15 cellular contexts compared by ENCODE assay signal in the genomic region with DNA sequence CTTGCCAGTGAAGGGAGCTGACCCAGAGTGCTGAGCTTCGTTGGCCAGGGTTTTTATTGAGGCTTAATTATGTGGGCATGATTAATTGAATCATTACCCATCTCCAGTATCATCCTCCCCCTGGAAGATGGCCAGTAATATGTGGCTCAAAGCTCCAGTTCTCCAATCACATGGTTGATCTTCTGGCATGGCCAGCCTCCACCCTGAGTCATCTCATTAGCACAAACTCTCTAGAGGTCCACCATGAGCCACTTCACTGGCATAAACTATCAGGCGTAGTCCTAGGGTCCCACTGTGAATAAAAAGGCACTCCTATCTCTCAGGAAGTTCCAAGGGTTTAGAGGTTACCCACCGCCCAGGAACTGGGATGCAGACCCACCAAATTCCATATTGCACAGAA.
DNase-seq lines count a peak whose midpoint lies in the region; ATAC-seq and TF ChIP-seq lines count a peak whose summit lies in the region.
"Had no signal": no experiment of that assay in that cellular context is flagged by ENCODE, and none has a peak within 500 bp of the region (broad histone marks: within the 10 kb centered on the region; RNA-seq: fewer than 3 reads in every experiment).

No MANE protein-coding gene starts in this region.

- H3K9me3 ChIP-seq in BE2C (no peaks in the 10 kb centered on the region), gastrocnemius medialis (no peaks in the 10 kb centered on the region)

- DNase-seq in BE2C, result peak; percentile 28
- peak; percentile 51 for DNase-seq in NCI-H446 treated with DMSO at 0.1 percent for 48 hours (lab: John Stamatoyannopoulos, UW)
- peak; percentile 19 for DNase-seq in fibroblast of gingiva (ENCODE audit: low read depth)
- peak; percentile 30 to 38 for DNase-seq in gastrocnemius medialis
- no peak for DNase-seq in pons (ENCODE audit: low spot score)
- no peak for DNase-seq in activated naive CD4-positive, alpha-beta T cell treated with anti-CD3 and anti-CD28 coated beads for 36 hours
- no peak for DNase-seq in NCI-H1048 (lab: John Stamatoyannopoulos, UW)
- no peak for DNase-seq in germinal center (ENCODE audit: low spot score)
- DNase-seq: Calu3, NCI-H146, NCI-H2107, NCI-H82, SIG-M5 had no signal

- intact Hi-C loops in gastrocnemius medialis (cut with DNase I; ENCODE audit: low total_unique reads), result no loop called here
- intact Hi-C loops in activated naive CD4-positive, alpha-beta T cell treated with anti-CD3 and anti-CD28 coated beads for 36 hours (cut with micrococcal nuclease), result no loop called here

- H3K27me3 Mint-ChIP-seq in activated naive CD4-positive, alpha-beta T cell treated with anti-CD3 and anti-CD28 coated beads for 36 hours (ENCODE audit: low read depth), result no peaks in the 10 kb centered on the region

- H3K4me1 Mint-ChIP-seq in activated naive CD4-positive, alpha-beta T cell treated with anti-CD3 and anti-CD28 coated beads for 36 hours (ENCODE audit: low read depth), result peaks cover 7% of the 10 kb centered on the region
- H3K4me1 Mint-ChIP-seq: CD14-positive monocyte had no signal

- H3K36me3 Mint-ChIP-seq in activated naive CD4-positive, alpha-beta T cell treated with anti-CD3 and anti-CD28 coated beads for 36 hours (ENCODE audit: low read depth), result peaks cover 52% of the 10 kb centered on the region

- TF ChIP-seq CTCF in BE2C (IDR thresholded peaks at IDR 0.05; ENCODE audit: low read depth, low read length) (no peak), gastrocnemius medialis (IDR thresholded peaks at IDR 0.05 in 4 of 5, conservative IDR thresholded peaks at IDR 0.05 in 1 of 5) (no peak)

- H3K27me3 ChIP-seq in BE2C (no peaks in the 10 kb centered on the region), gastrocnemius medialis (no peaks in the 10 kb centered on the region)

- H3K4me3 ChIP-seq in BE2C (ENCODE audit: low read depth, low read length) (no peak overlapping the region), gastrocnemius medialis (no peak overlapping the region)
- H3K4me3 ChIP-seq: GM23338 had no signal

- TF ChIP-seq POLR2A in gastrocnemius medialis (IDR thresholded peaks at IDR 0.05), result no peak

- 0 out of 2 replicates have a peak, but pooled peaks cover 3% of the 10 kb centered on the region for H3K4me1 ChIP-seq in BE2C
- peaks cover 8 to 17% of the 10 kb centered on the region in 2 donors for H3K4me1 ChIP-seq in gastrocnemius medialis

- peaks cover 2% of the 10 kb centered on the region for H3K9me3 Mint-ChIP-seq in activated naive CD4-positive, alpha-beta T cell treated with anti-CD3 and anti-CD28 coated beads for 36 hours

- H3K4me3 Mint-ChIP-seq in activated naive CD4-positive, alpha-beta T cell treated with anti-CD3 and anti-CD28 coated beads for 36 hours, result no peak overlapping the region
- H3K4me3 Mint-ChIP-seq: CD14-positive monocyte, GM23338 had no signal

- H3K27ac ChIP-seq in gastrocnemius medialis, result peak overlapping the region; percentile 14 to 63 (median 42)

- in situ Hi-C loops in gastrocnemius medialis (cut with MboI; ENCODE audit: low sequenced_read_pairs in 4 of 4), result no loop called here

- ATAC-seq in gastrocnemius medialis, result peak; percentile 29 to 62
- ATAC-seq: GM23338 had no signal

- CTCF ChIA-PET in activated naive CD4-positive, alpha-beta T cell treated with anti-CD3 and anti-CD28 coated beads for 36 hours (lab: Charles Lee), result no interaction called here

- no peak overlapping the region for H3K27ac Mint-ChIP-seq in activated naive CD4-positive, alpha-beta T cell treated with anti-CD3 and anti-CD28 coated beads for 36 hours
- H3K27ac Mint-ChIP-seq: GM23338 had no signal

- H3K36me3 ChIP-seq in BE2C (peaks cover 66% of the 10 kb centered on the region), gastrocnemius medialis (peaks cover 3 to 56% of the 10 kb centered on the region in 2 donors)

Comparison
In these comparisons a context has a peak if more than half of its experiments do, and no peak if none do; other contexts are left out.
1. DNase-seq: peak in BE2C (single experiment), NCI-H446 treated with DMSO at 0.1 percent for 48 hours (single experiment), fibroblast of gingiva (single experiment) and gastrocnemius medialis (2 of 2); none in pons (single experiment), activated naive CD4-positive, alpha-beta T cell treated with anti-CD3 and anti-CD28 coated beads for 36 hours (single experiment), NCI-H1048 (single experiment) and germinal center (single experiment).